In the genomic region with DNA sequence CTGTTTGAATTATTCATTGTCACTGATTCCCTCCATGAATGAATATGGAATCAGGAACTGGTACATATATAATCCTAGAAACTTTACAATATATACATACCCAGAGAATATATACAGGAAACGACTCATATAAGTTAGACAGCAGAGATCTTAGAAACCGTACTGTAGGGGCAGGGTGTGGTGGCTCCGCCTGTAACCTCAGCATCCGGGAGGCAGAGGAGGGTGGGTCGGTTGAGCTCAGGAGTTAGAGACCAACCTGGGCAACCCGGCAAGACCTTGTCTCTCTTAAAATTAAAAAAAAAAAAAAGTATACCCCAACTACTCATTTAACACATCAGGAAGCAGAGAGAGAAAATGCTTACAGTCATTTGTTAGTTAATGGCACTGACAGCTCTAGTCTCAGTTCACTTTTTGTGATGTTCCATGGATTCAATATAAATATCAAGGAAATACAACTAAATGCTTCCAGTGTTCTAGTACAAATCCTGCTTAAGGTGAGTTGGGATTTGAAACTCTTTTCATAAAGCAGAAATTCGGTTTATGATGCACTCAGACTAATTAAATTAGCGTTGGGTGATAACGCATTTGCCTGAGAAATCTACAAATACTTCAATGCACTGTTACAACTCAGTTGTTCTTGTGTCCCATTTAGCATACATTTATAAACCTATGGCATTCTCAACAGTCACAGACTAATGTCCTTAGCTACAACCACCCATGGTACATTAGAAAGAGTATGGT, we compare ENCODE assay signal across 8 cellular contexts.
DNase-seq lines count a peak whose midpoint lies in the region; ATAC-seq lines count a peak whose summit lies in the region.
"Had no signal": no experiment of that assay in that cellular context is flagged by ENCODE, and none has a peak within 500 bp of the region (broad histone marks: within the 10 kb centered on the region; RNA-seq: fewer than 3 reads in every experiment).

No MANE protein-coding gene starts in this region.

- H3K27ac Mint-ChIP-seq in activated naive CD8-positive, alpha-beta T cell, result peak overlapping the region; percentile 89

- no peaks in the 10 kb centered on the region for H3K9me3 ChIP-seq in SK-N-MC (ENCODE audit: low read depth, low read length)

- DNase-seq in SK-N-MC (ENCODE audit: low read depth, low spot score), result no peak
- peak; percentile 32 to 36 for DNase-seq in stimulated activated CD8-positive, alpha-beta memory T cell treated with anti-CD3 and anti-CD28 coated beads, Interleukin-15, amount 100 ng/mL, for 48 hours (ENCODE audit: low read depth in 2 of 2)
- DNase-seq in foreskin melanocyte, result no peak
- DNase-seq in pons (ENCODE audit: low spot score), result no peak
- DNase-seq in NCI-H128 (lab: John Stamatoyannopoulos, UW; ENCODE audit: unreplicated experiment), result no peak

- H3K36me3 Mint-ChIP-seq in activated naive CD8-positive, alpha-beta T cell, result peaks cover 2% of the 10 kb centered on the region

- no peak overlapping the region for H3K9ac ChIP-seq in SK-N-MC (ENCODE audit: insufficient read length)

- peaks cover 15% of the 10 kb centered on the region for H3K36me3 ChIP-seq in SK-N-MC (ENCODE audit: insufficient read depth, low read length)

- no peaks in the 10 kb centered on the region for H3K27me3 Mint-ChIP-seq in activated naive CD8-positive, alpha-beta T cell

- H3K4me3 Mint-ChIP-seq in activated naive CD8-positive, alpha-beta T cell, result peak overlapping the region; percentile 68

- H3K4me3 ChIP-seq in SK-N-MC, result peak overlapping the region; percentile 52
- H3K4me3 ChIP-seq: lung had no signal

- ATAC-seq in HG02610 (IDR thresholded peaks at IDR 0.05; ENCODE audit: unreplicated experiment), result peak; percentile 87

- H3K9me3 Mint-ChIP-seq in activated naive CD8-positive, alpha-beta T cell (ENCODE audit: low read depth), result no peaks in the 10 kb centered on the region

- H3K4me1 Mint-ChIP-seq in activated naive CD8-positive, alpha-beta T cell (ENCODE audit: low read depth), result peaks cover 72% of the 10 kb centered on the region

- H3K27ac ChIP-seq in SK-N-MC, result peak overlapping the region; percentile 58; the same call in 1 of the 2 replicates

Comparison
In these comparisons a context has a peak if more than half of its experiments do, and no peak if none do; other contexts are left out.
1. DNase-seq: peak in stimulated activated CD8-positive, alpha-beta memory T cell treated with anti-CD3 and anti-CD28 coated beads, Interleukin-15, amount 100 ng/mL, for 48 hours (2 of 2); none in SK-N-MC (single experiment), foreskin melanocyte (single experiment), pons (single experiment) and NCI-H128 (single experiment).